In genomic region chr20:1952737-1953530, GRCh38 we compare ENCODE assay signal across 13 cellular contexts. TPM values are rescaled to one million over a fixed set of nuclear protein-coding genes. Genes with fewer than 3 reads are reported as not detected.
A peak's percentile ranks its signal among the peaks of the same experiment; 100 is the strongest.
DNase-seq lines count a peak whose midpoint lies in the region; ATAC-seq and FAIRE-seq lines count a peak whose summit lies in the region.
"Had no signal": no experiment of that assay in that cellular context is flagged by ENCODE, and none has a peak within 500 bp of the region (broad histone marks: within the 10 kb centered on the region; RNA-seq: fewer than 3 reads in every experiment).

No MANE protein-coding gene starts in this region.

- WGBS in small intestine, 3 donors: 22 to 55% (median 38%) methylated on average over 6 of the region's 6 CpGs

- H3K4me1 ChIP-seq in small intestine (ENCODE audit: control insufficient read depth in 2 of 2, insufficient read depth in 1 of 2, low read depth in 1 of 2, low read length in 1 of 2): no peaks in the 10 kb centered on the region
- H3K4me1 ChIP-seq: body of pancreas had no signal

- no peaks in the 10 kb centered on the region for H3K9me3 ChIP-seq in small intestine (ENCODE audit: control insufficient read depth, low read depth)
- H3K9me3 ChIP-seq: body of pancreas had no signal

- DNase-seq in NCI-H526 treated with DMSO at 0.1 percent for 48 hours (lab: John Stamatoyannopoulos, UW) (peak; percentile 84), small intestine (peak; percentile 27), HCEC 1CT (no peak), cortex of kidney (lab: John Stamatoyannopoulos, UW) (no peak), amniotic stem cell (lab: John Stamatoyannopoulos, UW) (no peak)
- DNase-seq: activated CD4-positive, alpha-beta T cell treated with anti-CD3 and anti-CD28 coated beads, Interleukin-2, amount 50 U/mL, for 48 hours; activated effector memory CD4-positive, alpha-beta T cell treated with anti-CD3 and anti-CD28 coated beads, Interleukin-2, amount 50 U/mL, for 16 hours; body of pancreas; effector memory CD4-positive, alpha-beta T cell; natural killer cell; PC-3 had no signal

- no peak for FAIRE-seq in small intestine (lab: Jason Lieb, UNC)

- no peak overlapping the region for H3K4me3 ChIP-seq in small intestine (ENCODE audit: low read depth in 1 of 2, low read length in 2 of 2)
- H3K4me3 ChIP-seq: body of pancreas had no signal

- H3K27ac ChIP-seq in small intestine (ENCODE audit: low read depth in 1 of 2, low read length in 1 of 2): no peak overlapping the region
- H3K27ac ChIP-seq: body of pancreas had no signal

- H3K36me3 ChIP-seq in small intestine (ENCODE audit: control insufficient read depth in 2 of 2, insufficient read depth in 2 of 2, low read length in 2 of 2): no peaks in the 10 kb centered on the region

- ATAC-seq in GM19395 (IDR thresholded peaks at IDR 0.05; ENCODE audit: unreplicated experiment) (peak; percentile 61), HG03066 (IDR thresholded peaks at IDR 0.05; ENCODE audit: low read depth, unreplicated experiment) (peak; percentile 51)
- ATAC-seq: body of pancreas, PC-3 had no signal

- H3K27me3 ChIP-seq in small intestine (ENCODE audit: control insufficient read depth in 2 of 2, insufficient read depth in 2 of 2, low read length in 2 of 2): no peaks in the 10 kb centered on the region
- H3K27me3 ChIP-seq: body of pancreas had no signal

RNA-seq across cellular contexts. Expression of gene PDYN, which starts 40.9 kb away (rescaled TPM):
- polyA plus RNA-seq in small intestine: under 1 TPM in 1 of 3 donors, not detected in 2; 0.01 TPM

RNA-seq across cellular contexts. Expression of gene SIRPA, which starts 57.7 kb away (rescaled TPM):
- polyA plus RNA-seq in small intestine: 10 to 100 TPM; 11.4 to 27.0 (median 17.8) TPM

Comparison
In these comparisons a context has a peak if more than half of its experiments do, and no peak if none do; other contexts are left out.
1. DNase-seq: peak in NCI-H526 treated with DMSO at 0.1 percent for 48 hours (single experiment) and small intestine (single experiment); none in HCEC 1CT (single experiment), cortex of kidney (single experiment) and amniotic stem cell (single experiment).